1 cellular context compared by ENCODE assay signal in genomic region chr17:76353599-76354316, GRCh38.
TF ChIP-seq lines count a peak whose summit lies in the region.

A gene with protein sequence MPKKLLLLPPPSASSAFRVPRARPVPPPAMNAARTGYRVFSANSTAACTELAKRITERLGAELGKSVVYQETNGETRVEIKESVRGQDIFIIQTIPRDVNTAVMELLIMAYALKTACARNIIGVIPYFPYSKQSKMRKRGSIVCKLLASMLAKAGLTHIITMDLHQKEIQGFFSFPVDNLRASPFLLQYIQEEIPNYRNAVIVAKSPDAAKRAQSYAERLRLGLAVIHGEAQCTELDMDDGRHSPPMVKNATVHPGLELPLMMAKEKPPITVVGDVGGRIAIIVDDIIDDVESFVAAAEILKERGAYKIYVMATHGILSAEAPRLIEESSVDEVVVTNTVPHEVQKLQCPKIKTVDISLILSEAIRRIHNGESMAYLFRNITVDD (minus strand): TSS chr17:76353916. CDS start chr17:76353703, 213 bp downstream.

TF ChIP-seq in WTC11, 78 proteins besides CTCF, POLR2A, EP300 and RAD21 (continued from another document):
- TF ChIP-seq, protein P1, sequence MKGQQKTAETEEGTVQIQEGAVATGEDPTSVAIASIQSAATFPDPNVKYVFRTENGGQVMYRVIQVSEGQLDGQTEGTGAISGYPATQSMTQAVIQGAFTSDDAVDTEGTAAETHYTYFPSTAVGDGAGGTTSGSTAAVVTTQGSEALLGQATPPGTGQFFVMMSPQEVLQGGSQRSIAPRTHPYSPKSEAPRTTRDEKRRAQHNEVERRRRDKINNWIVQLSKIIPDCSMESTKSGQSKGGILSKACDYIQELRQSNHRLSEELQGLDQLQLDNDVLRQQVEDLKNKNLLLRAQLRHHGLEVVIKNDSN (CRISPR knock-in tag; IDR thresholded peaks at IDR 0.05): peak; percentile 40; the same call in 1 of the 2 replicates
- TF ChIP-seq ARID4B (CRISPR knock-in tag; IDR thresholded peaks at IDR 0.05; ENCODE audit: borderline replicate concordance) (peak; percentile 42; the same call in 1 of the 2 replicates), ZNF423 (CRISPR knock-in tag; IDR thresholded peaks at IDR 0.05) (no peak), FOXK1 (CRISPR knock-in tag; IDR thresholded peaks at IDR 0.05) (peak; percentile 60), HMGXB4 (CRISPR knock-in tag; IDR thresholded peaks at IDR 0.05) (peak; percentile 64), GABPB1 (CRISPR knock-in tag; IDR thresholded peaks at IDR 0.05) (peak; percentile 71; the same call in 1 of the 2 replicates), ZNF416 (CRISPR knock-in tag; IDR thresholded peaks at IDR 0.05) (no peak), RORB (CRISPR knock-in tag; IDR thresholded peaks at IDR 0.05) (no peak), EMX1 (CRISPR knock-in tag; IDR thresholded peaks at IDR 0.05) (no peak), ZSCAN18 (CRISPR knock-in tag; IDR thresholded peaks at IDR 0.05) (no peak), ESRRA (CRISPR knock-in tag; IDR thresholded peaks at IDR 0.05; ENCODE audit: borderline replicate concordance) (peak; percentile 14; the same call in 1 of the 2 replicates), IRF2 (CRISPR knock-in tag; IDR thresholded peaks at IDR 0.05; ENCODE audit: borderline replicate concordance, low read depth) (no peak), ZNF232 (CRISPR knock-in tag; IDR thresholded peaks at IDR 0.05) (peak; percentile 62; the same call in 1 of the 2 replicates), ETV6 (CRISPR knock-in tag; IDR thresholded peaks at IDR 0.05) (peak; percentile 33), SMAD3 (CRISPR knock-in tag; IDR thresholded peaks at IDR 0.05; ENCODE audit: borderline replicate concordance) (peak; percentile 84), NFYB (CRISPR knock-in tag; conservative IDR thresholded peaks at IDR 0.05; ENCODE audit: low read depth) (no peak), JAZF1 (CRISPR knock-in tag; IDR thresholded peaks at IDR 0.05) (no peak), CBFB (CRISPR knock-in tag; IDR thresholded peaks at IDR 0.05; ENCODE audit: low read depth) (no peak), ATF1 (CRISPR knock-in tag; IDR thresholded peaks at IDR 0.05) (0 out of 2 replicates have a peak, but pooled peaks have one; percentile 32), SOX15 (CRISPR knock-in tag; IDR thresholded peaks at IDR 0.05) (no peak), GTF2I (CRISPR knock-in tag; conservative IDR thresholded peaks at IDR 0.05) (no peak), MAX (CRISPR knock-in tag; IDR thresholded peaks at IDR 0.05) (peak; percentile 89), TEAD4 (CRISPR knock-in tag; IDR thresholded peaks at IDR 0.05) (no peak), TEAD1 (CRISPR knock-in tag; IDR thresholded peaks at IDR 0.05) (peak; percentile 91)
- TF ChIP-seq, protein P2, sequence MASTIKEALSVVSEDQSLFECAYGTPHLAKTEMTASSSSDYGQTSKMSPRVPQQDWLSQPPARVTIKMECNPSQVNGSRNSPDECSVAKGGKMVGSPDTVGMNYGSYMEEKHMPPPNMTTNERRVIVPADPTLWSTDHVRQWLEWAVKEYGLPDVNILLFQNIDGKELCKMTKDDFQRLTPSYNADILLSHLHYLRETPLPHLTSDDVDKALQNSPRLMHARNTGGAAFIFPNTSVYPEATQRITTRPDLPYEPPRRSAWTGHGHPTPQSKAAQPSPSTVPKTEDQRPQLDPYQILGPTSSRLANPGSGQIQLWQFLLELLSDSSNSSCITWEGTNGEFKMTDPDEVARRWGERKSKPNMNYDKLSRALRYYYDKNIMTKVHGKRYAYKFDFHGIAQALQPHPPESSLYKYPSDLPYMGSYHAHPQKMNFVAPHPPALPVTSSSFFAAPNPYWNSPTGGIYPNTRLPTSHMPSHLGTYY (CRISPR knock-in tag; IDR thresholded peaks at IDR 0.05): no peak
- TF ChIP-seq, protein P3, sequence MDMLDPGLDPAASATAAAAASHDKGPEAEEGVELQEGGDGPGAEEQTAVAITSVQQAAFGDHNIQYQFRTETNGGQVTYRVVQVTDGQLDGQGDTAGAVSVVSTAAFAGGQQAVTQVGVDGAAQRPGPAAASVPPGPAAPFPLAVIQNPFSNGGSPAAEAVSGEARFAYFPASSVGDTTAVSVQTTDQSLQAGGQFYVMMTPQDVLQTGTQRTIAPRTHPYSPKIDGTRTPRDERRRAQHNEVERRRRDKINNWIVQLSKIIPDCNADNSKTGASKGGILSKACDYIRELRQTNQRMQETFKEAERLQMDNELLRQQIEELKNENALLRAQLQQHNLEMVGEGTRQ (CRISPR knock-in tag; IDR thresholded peaks at IDR 0.05): no peak; the same call in 1 of the 2 replicates
- TF ChIP-seq, protein P4, sequence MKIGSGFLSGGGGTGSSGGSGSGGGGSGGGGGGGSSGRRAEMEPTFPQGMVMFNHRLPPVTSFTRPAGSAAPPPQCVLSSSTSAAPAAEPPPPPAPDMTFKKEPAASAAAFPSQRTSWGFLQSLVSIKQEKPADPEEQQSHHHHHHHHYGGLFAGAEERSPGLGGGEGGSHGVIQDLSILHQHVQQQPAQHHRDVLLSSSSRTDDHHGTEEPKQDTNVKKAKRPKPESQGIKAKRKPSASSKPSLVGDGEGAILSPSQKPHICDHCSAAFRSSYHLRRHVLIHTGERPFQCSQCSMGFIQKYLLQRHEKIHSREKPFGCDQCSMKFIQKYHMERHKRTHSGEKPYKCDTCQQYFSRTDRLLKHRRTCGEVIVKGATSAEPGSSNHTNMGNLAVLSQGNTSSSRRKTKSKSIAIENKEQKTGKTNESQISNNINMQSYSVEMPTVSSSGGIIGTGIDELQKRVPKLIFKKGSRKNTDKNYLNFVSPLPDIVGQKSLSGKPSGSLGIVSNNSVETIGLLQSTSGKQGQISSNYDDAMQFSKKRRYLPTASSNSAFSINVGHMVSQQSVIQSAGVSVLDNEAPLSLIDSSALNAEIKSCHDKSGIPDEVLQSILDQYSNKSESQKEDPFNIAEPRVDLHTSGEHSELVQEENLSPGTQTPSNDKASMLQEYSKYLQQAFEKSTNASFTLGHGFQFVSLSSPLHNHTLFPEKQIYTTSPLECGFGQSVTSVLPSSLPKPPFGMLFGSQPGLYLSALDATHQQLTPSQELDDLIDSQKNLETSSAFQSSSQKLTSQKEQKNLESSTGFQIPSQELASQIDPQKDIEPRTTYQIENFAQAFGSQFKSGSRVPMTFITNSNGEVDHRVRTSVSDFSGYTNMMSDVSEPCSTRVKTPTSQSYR (CRISPR knock-in tag; IDR thresholded peaks at IDR 0.05): no peak
- TF ChIP-seq, protein P5, sequence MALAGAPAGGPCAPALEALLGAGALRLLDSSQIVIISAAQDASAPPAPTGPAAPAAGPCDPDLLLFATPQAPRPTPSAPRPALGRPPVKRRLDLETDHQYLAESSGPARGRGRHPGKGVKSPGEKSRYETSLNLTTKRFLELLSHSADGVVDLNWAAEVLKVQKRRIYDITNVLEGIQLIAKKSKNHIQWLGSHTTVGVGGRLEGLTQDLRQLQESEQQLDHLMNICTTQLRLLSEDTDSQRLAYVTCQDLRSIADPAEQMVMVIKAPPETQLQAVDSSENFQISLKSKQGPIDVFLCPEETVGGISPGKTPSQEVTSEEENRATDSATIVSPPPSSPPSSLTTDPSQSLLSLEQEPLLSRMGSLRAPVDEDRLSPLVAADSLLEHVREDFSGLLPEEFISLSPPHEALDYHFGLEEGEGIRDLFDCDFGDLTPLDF (CRISPR knock-in tag; IDR thresholded peaks at IDR 0.05): no peak
- TF ChIP-seq, protein P6, sequence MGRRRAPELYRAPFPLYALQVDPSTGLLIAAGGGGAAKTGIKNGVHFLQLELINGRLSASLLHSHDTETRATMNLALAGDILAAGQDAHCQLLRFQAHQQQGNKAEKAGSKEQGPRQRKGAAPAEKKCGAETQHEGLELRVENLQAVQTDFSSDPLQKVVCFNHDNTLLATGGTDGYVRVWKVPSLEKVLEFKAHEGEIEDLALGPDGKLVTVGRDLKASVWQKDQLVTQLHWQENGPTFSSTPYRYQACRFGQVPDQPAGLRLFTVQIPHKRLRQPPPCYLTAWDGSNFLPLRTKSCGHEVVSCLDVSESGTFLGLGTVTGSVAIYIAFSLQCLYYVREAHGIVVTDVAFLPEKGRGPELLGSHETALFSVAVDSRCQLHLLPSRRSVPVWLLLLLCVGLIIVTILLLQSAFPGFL (CRISPR knock-in tag; IDR thresholded peaks at IDR 0.05; ENCODE audit: borderline replicate concordance): peak; percentile 22; the same call in 1 of the 2 replicates
